Comparison of ENCODE assay signal across 2 cellular contexts in the genomic region with DNA sequence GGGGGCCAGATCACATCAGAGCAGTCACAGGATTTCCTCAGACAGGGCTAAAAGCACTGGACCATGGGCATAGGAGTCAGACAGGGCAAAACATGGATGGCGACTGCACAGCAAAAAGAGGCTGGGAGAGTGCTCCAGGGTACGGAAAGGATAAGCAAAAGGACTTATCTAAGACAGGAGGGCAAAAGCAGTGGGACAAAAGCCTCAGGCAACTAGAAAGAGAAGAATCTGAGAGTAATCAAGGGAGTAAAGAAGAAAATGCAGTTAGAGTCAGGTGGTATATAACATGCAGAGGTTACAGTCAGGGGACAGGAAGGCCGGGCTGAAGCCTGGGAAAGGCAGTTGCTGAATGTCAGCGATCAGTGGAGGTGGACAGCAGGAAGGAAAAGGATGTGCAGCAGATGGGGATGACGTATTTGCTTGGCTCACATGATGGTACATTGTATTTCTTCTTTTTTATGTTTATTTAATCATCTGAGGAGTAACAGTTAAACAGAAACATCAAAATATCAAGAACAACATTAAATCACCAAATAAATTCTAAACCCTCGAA.
TF ChIP-seq lines count a peak whose summit lies in the region.

No MANE protein-coding gene starts in this region.

TF ChIP-seq in IMR-90, 13 proteins besides CTCF, POLR2A, EP300 and RAD21:
- TF ChIP-seq RCOR1 (IDR thresholded peaks at IDR 0.05; ENCODE audit: insufficient replicate concordance, low read length) (no peak), MAFK (IDR thresholded peaks at IDR 0.05; ENCODE audit: low read depth, low read length) (no peak), NFE2L2 (IDR thresholded peaks at IDR 0.05; ENCODE audit: low read depth, low read length) (no peak), FOS (IDR thresholded peaks at IDR 0.05; ENCODE audit: low read depth, low read length) (no peak), BHLHE40 (IDR thresholded peaks at IDR 0.05; ENCODE audit: low read depth, low read length) (no peak), MAZ (IDR thresholded peaks at IDR 0.05; ENCODE audit: borderline replicate concordance, low read depth, low read length) (no peak), MXI1 (IDR thresholded peaks at IDR 0.05; ENCODE audit: borderline replicate concordance, low read depth, low read length) (no peak)

TF ChIP-seq in GM23338, 12 proteins besides CTCF, POLR2A, EP300 and RAD21:
- TF ChIP-seq CREB1 (CRISPR knock-in tag; IDR thresholded peaks at IDR 0.05; ENCODE audit: low read depth) (no peak), STAT1 (IDR thresholded peaks at IDR 0.05; ENCODE audit: unreplicated experiment) (no peak), EZH2 (IDR thresholded peaks at IDR 0.05; ENCODE audit: low read depth, unreplicated experiment) (no peak), ZNF331 (CRISPR knock-in tag; IDR thresholded peaks at IDR 0.05; ENCODE audit: low read depth) (no peak), ZNF114 (CRISPR knock-in tag; IDR thresholded peaks at IDR 0.05) (no peak), EZH2phosphoT487 (IDR thresholded peaks at IDR 0.05; ENCODE audit: unreplicated experiment) (no peak), POLR2AphosphoS5 (IDR thresholded peaks at IDR 0.05; ENCODE audit: low read depth) (no peak)
- TF ChIP-seq, protein P1, sequence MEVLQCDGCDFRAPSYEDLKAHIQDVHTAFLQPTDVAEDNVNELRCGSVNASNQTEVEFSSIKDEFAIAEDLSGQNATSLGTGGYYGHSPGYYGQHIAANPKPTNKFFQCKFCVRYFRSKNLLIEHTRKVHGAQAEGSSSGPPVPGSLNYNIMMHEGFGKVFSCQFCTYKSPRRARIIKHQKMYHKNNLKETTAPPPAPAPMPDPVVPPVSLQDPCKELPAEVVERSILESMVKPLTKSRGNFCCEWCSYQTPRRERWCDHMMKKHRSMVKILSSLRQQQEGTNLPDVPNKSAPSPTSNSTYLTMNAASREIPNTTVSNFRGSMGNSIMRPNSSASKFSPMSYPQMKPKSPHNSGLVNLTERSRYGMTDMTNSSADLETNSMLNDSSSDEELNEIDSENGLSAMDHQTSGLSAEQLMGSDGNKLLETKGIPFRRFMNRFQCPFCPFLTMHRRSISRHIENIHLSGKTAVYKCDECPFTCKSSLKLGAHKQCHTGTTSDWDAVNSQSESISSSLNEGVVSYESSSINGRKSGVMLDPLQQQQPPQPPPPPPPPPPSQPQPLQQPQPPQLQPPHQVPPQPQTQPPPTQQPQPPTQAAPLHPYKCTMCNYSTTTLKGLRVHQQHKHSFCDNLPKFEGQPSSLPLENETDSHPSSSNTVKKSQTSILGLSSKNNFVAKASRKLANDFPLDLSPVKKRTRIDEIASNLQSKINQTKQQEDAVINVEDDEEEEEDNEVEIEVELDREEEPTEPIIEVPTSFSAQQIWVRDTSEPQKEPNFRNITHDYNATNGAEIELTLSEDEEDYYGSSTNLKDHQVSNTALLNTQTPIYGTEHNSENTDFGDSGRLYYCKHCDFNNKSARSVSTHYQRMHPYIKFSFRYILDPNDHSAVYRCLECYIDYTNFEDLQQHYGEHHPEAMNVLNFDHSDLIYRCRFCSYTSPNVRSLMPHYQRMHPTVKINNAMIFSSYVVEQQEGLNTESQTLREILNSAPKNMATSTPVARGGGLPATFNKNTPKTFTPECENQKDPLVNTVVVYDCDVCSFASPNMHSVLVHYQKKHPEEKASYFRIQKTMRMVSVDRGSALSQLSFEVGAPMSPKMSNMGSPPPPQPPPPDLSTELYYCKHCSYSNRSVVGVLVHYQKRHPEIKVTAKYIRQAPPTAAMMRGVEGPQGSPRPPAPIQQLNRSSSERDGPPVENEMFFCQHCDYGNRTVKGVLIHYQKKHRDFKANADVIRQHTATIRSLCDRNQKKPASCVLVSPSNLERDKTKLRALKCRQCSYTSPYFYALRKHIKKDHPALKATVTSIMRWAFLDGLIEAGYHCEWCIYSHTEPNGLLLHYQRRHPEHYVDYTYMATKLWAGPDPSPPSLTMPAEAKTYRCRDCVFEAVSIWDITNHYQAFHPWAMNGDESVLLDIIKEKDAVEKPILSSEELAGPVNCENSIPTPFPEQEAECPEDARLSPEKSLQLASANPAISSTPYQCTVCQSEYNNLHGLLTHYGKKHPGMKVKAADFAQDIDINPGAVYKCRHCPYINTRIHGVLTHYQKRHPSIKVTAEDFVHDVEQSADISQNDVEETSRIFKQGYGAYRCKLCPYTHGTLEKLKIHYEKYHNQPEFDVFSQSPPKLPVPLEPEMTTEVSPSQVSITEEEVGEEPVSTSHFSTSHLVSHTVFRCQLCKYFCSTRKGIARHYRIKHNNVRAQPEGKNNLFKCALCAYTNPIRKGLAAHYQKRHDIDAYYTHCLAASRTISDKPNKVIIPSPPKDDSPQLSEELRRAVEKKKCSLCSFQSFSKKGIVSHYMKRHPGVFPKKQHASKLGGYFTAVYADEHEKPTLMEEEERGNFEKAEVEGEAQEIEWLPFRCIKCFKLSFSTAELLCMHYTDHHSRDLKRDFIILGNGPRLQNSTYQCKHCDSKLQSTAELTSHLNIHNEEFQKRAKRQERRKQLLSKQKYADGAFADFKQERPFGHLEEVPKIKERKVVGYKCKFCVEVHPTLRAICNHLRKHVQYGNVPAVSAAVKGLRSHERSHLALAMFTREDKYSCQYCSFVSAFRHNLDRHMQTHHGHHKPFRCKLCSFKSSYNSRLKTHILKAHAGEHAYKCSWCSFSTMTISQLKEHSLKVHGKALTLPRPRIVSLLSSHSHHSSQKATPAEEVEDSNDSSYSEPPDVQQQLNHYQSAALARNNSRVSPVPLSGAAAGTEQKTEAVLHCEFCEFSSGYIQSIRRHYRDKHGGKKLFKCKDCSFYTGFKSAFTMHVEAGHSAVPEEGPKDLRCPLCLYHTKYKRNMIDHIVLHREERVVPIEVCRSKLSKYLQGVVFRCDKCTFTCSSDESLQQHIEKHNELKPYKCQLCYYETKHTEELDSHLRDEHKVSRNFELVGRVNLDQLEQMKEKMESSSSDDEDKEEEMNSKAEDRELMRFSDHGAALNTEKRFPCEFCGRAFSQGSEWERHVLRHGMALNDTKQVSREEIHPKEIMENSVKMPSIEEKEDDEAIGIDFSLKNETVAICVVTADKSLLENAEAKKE (CRISPR knock-in tag; IDR thresholded peaks at IDR 0.05): no peak
- TF ChIP-seq, protein P2, sequence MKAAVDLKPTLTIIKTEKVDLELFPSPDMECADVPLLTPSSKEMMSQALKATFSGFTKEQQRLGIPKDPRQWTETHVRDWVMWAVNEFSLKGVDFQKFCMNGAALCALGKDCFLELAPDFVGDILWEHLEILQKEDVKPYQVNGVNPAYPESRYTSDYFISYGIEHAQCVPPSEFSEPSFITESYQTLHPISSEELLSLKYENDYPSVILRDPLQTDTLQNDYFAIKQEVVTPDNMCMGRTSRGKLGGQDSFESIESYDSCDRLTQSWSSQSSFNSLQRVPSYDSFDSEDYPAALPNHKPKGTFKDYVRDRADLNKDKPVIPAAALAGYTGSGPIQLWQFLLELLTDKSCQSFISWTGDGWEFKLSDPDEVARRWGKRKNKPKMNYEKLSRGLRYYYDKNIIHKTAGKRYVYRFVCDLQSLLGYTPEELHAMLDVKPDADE (IDR thresholded peaks at IDR 0.05): no peak
